In genomic region chr3:46966811-46967210, GRCh38 we compare ENCODE assay signal across 1 cellular context.
TF ChIP-seq lines count a peak whose summit lies in the region.

No MANE protein-coding gene starts in this region.

TF ChIP-seq in GM23338, 12 proteins besides CTCF, POLR2A, EP300 and RAD21 (continued from another document):
- TF ChIP-seq ZNF462 (CRISPR knock-in tag; IDR thresholded peaks at IDR 0.05) (no peak), REST (IDR thresholded peaks at IDR 0.05; ENCODE audit: unreplicated experiment) (no peak), JUNB (IDR thresholded peaks at IDR 0.05; ENCODE audit: unreplicated experiment) (no peak), NANOG (IDR thresholded peaks at IDR 0.05; ENCODE audit: borderline replicate concordance) (no peak), EZH2phosphoT487 (IDR thresholded peaks at IDR 0.05; ENCODE audit: unreplicated experiment) (no peak), EZH2 (IDR thresholded peaks at IDR 0.05; ENCODE audit: low read depth, unreplicated experiment) (no peak), ZNF331 (CRISPR knock-in tag; IDR thresholded peaks at IDR 0.05; ENCODE audit: low read depth) (no peak)
- TF ChIP-seq, protein P1, sequence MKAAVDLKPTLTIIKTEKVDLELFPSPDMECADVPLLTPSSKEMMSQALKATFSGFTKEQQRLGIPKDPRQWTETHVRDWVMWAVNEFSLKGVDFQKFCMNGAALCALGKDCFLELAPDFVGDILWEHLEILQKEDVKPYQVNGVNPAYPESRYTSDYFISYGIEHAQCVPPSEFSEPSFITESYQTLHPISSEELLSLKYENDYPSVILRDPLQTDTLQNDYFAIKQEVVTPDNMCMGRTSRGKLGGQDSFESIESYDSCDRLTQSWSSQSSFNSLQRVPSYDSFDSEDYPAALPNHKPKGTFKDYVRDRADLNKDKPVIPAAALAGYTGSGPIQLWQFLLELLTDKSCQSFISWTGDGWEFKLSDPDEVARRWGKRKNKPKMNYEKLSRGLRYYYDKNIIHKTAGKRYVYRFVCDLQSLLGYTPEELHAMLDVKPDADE (IDR thresholded peaks at IDR 0.05), result no peak
